Comparison of ENCODE assay signal across 28 cellular contexts in genomic region chr20:14550655-14551054, GRCh38.
"Had no signal": no experiment of that assay in that cellular context is flagged by ENCODE, and none has a peak within 500 bp of the region (broad histone marks: within the 10 kb centered on the region; RNA-seq: fewer than 3 reads in every experiment).

No MANE protein-coding gene starts in this region.

- H3K36me3 ChIP-seq: ascending aorta, cardiac muscle cell had no signal

- H3K4me1 ChIP-seq: ascending aorta had no signal

- H3K27me3 ChIP-seq: ascending aorta, cardiac muscle cell had no signal

- H3K9me3 ChIP-seq: ascending aorta had no signal

- H3K4me3 ChIP-seq: ascending aorta, cardiac muscle cell had no signal

- DNase-seq: activated B cell treated with CpG ODN at 0.5 μM for 24 hours; activated CD4-positive, alpha-beta memory T cell treated with anti-CD3 and anti-CD28 coated beads, Interleukin-2, amount 10 ng/mL, durations not matched to agents 7 days and 5 days; activated CD4-positive, alpha-beta T cell treated with anti-CD3 and anti-CD28 coated beads for 1 hour; activated CD4-positive, alpha-beta T cell treated with anti-CD3 and anti-CD28 coated beads for 36 hours; activated CD4-positive, alpha-beta T cell treated with anti-CD3 and anti-CD28 coated beads for 48 hours; activated CD4-positive, alpha-beta T cell treated with anti-CD3 and anti-CD28 coated beads, Interleukin-2, amount 10 ng/mL, durations not matched to agents 7 days and 5 days; activated CD4-positive, alpha-beta T cell treated with anti-CD3 and anti-CD28 coated beads, Interleukin-2, amount 50 U/mL, for 48 hours; activated CD8-positive, alpha-beta memory T cell treated with anti-CD3 and anti-CD28 coated beads for 24 hours; activated CD8-positive, alpha-beta memory T cell treated with anti-CD3 and anti-CD28 coated beads, Interleukin-2, amount 10 ng/mL, durations not matched to agents 7 days and 5 days; activated CD8-positive, alpha-beta memory T cell treated with anti-CD3 and anti-CD28 coated beads, Interleukin-2, amount 50 U/mL, for 48 hours; activated CD8-positive, alpha-beta T cell treated with anti-CD3 and anti-CD28 coated beads, Interleukin-2, amount 10 ng/mL, durations not matched to agents 7 days and 5 days; activated effector memory CD4-positive, alpha-beta T cell treated with Interleukin-2 at 50 U/mL for 16 hours; activated gamma-delta T cell; activated naive CD4-positive, alpha-beta T cell treated with anti-CD3 and anti-CD28 coated beads, Interleukin-2, amount 10 ng/mL, durations not matched to agents 7 days and 5 days; activated naive CD4-positive, alpha-beta T cell treated with Interleukin-2 at 50 U/mL for 16 hours; activated naive CD8-positive, alpha-beta T cell treated with anti-CD3 and anti-CD28 coated beads, Interleukin-2, amount 10 ng/mL, durations not matched to agents 7 days and 5 days; activated naive CD8-positive, alpha-beta T cell treated with anti-CD3 and anti-CD28 coated beads, Interleukin-2, amount 50 U/mL, for 24 hours; activated T-cell treated with anti-CD3 and anti-CD28 coated beads, Interleukin-2, amount 50 U/mL, for 24 hours; activated T-cell treated with anti-CD3 and anti-CD28 coated beads, Interleukin-2, amount 50 U/mL, for 48 hours; amygdala; anterior cingulate cortex; caudate nucleus; cerebellar nuclear complex; T-helper 2 cell; T-helper 9 cell had no signal

- ATAC-seq: activated CD4-positive, alpha-beta T cell treated with anti-CD3 and anti-CD28 coated beads for 36 hours; activated CD8-positive, alpha-beta memory T cell treated with anti-CD3 and anti-CD28 coated beads, Interleukin-2, amount 10 ng/mL, durations not matched to agents 7 days and 5 days; activated CD8-positive, alpha-beta T cell treated with anti-CD3 and anti-CD28 coated beads, Interleukin-2, amount 10 ng/mL, durations not matched to agents 7 days and 5 days; activated naive CD8-positive, alpha-beta T cell treated with anti-CD3 and anti-CD28 coated beads, Interleukin-2, amount 50 U/mL, for 24 hours had no signal

- H3K27ac ChIP-seq: ascending aorta, cardiac muscle cell, VCaP had no signal
